In genomic region chr22:43234299-43234988, GRCh38 we compare ENCODE assay signal across 2 cellular contexts.
TF ChIP-seq lines count a peak whose summit lies in the region.

No MANE protein-coding gene starts in this region.

TF ChIP-seq in SK-N-SH, 30 proteins besides CTCF, POLR2A, EP300 and RAD21 (continued from another document):
- TF ChIP-seq REST (IDR thresholded peaks at IDR 0.05; ENCODE audit: low read depth, low read length): no peak
- TF ChIP-seq MXI1 (IDR thresholded peaks at IDR 0.05; ENCODE audit: low read depth, low read length): no peak
- TF ChIP-seq RFX5 (IDR thresholded peaks at IDR 0.05; ENCODE audit: low read length): no peak

TF ChIP-seq in SK-N-SH treated with all-trans-retinoic acid at 6 μM for 48 hours, 23 proteins besides CTCF, POLR2A, EP300 and RAD21 (continued from another document):
- TF ChIP-seq POU6F1 (CRISPR knock-in tag; IDR thresholded peaks at IDR 0.05; ENCODE audit: borderline replicate concordance, low read depth): no peak
- no peak for TF ChIP-seq ZFP30 (CRISPR knock-in tag; IDR thresholded peaks at IDR 0.05)
- no peak for TF ChIP-seq TOX (CRISPR knock-in tag; IDR thresholded peaks at IDR 0.05; ENCODE audit: borderline replicate concordance)
- no peak for TF ChIP-seq CSDC2 (CRISPR knock-in tag; IDR thresholded peaks at IDR 0.05)
